In genomic region chrX:108001218-108001814, GRCh38 we compare ENCODE assay signal across 1 cellular context.
TF ChIP-seq lines count a peak whose summit lies in the region.

No MANE protein-coding gene starts in this region.

TF ChIP-seq in HepG2, 621 proteins besides CTCF, POLR2A, EP300 and RAD21 (continued from another document):
- TF ChIP-seq MEIS1 (CRISPR knock-in tag; IDR thresholded peaks at IDR 0.05; ENCODE audit: borderline replicate concordance) = no peak
- TF ChIP-seq ZBTB8A (CRISPR knock-in tag; IDR thresholded peaks at IDR 0.05; ENCODE audit: borderline replicate concordance, low read depth) = no peak
- no peak for TF ChIP-seq ZNF839 (CRISPR knock-in tag; IDR thresholded peaks at IDR 0.05; ENCODE audit: borderline replicate concordance)
- no peak for TF ChIP-seq THAP11 (CRISPR knock-in tag; IDR thresholded peaks at IDR 0.05)
